Comparison of ENCODE assay signal across 12 cellular contexts in the genomic region with DNA sequence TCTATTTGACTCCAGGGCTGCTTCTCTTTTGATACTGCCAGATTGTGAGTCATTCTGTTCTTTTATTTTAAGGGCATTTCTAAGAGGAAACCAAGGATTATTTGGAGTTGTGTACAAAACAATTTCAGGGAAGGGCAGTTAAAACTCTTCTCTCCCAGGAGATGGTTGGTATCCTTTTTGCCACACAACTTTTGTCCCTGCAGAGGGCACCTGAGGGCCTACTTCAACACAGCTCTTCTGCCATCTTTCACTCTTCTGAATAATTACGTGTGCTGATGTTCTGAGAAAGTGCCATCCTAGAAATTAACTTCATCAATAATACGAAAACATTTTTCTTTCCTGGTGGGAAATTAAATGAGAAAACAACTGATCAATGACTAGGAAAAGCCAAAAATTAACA.
A peak's percentile ranks its signal among the peaks of the same experiment; 100 is the strongest.
DNase-seq lines count a peak whose midpoint lies in the region; FAIRE-seq and TF ChIP-seq lines count a peak whose summit lies in the region.
"Had no signal": no experiment of that assay in that cellular context is flagged by ENCODE, and none has a peak within 500 bp of the region (broad histone marks: within the 10 kb centered on the region; RNA-seq: fewer than 3 reads in every experiment).

No MANE protein-coding gene starts in this region.

- no peak overlapping the region for H3K9ac ChIP-seq in SK-N-SH

- H4K20me1 ChIP-seq in SK-N-SH (ENCODE audit: insufficient read depth) = no peaks in the 10 kb centered on the region

- peak; percentile 29 for DNase-seq in AG20443 (ENCODE audit: low spot score)
- peak; percentile 8 for DNase-seq in GM13977 (ENCODE audit: low spot score)
- DNase-seq in SK-N-SH = no peak
- DNase-seq in glomerular visceral epithelial cell (ENCODE audit: extremely low spot score) = no peak
- no peak for DNase-seq in NCI-H1436 (lab: John Stamatoyannopoulos, UW)
- no peak for DNase-seq in NCI-H2081 treated with DMSO at 0.1 percent for 48 hours (lab: John Stamatoyannopoulos, UW)
- no peak for DNase-seq in amygdala (lab: John Stamatoyannopoulos, UW)
- DNase-seq: activated CD4-positive, CD25-positive, alpha-beta regulatory T cell; NCI-H446 treated with DMSO at 0.1 percent for 48 hours; stimulated activated CD4-positive, alpha-beta T cell treated with anti-CD3 and anti-CD28 coated beads, Interleukin-4, amount 100 ng/mL, for 24 hours; tibial artery had no signal

- peak; percentile 93 for FAIRE-seq in islet of Langerhans (lab: Jason Lieb, UNC)

- no peaks in the 10 kb centered on the region for H3K9me2 ChIP-seq in SK-N-SH

- CTCF ChIA-PET in SK-N-SH (lab: Yijun Ruan, JAX) = no interaction called here

- peak; percentile 32 for TF ChIP-seq CTCF in GM13977 (IDR thresholded peaks at IDR 0.05; ENCODE audit: extremely low read depth, insufficient read depth, missing control alignments)
- TF ChIP-seq CTCF in SK-N-SH (IDR thresholded peaks at IDR 0.05) = peak; percentile 46

- in situ Hi-C loops in GM13977 (cut with MboI; ENCODE audit: low pct_unique_long_range_greater_than_20kb, low sequenced_read_pairs, unreplicated experiment) = no loop called here

- H2AFZ ChIP-seq in SK-N-SH (ENCODE audit: low read depth) = no peak overlapping the region

- no peaks in the 10 kb centered on the region for H3K79me2 ChIP-seq in SK-N-SH (ENCODE audit: insufficient read depth)

- 52% methylated on average over 2 of the region's 2 CpGs for WGBS in SK-N-SH (ENCODE audit: low lambda C conversion rate)

- peaks cover 5% of the 10 kb centered on the region; the same call in 1 of the 2 replicates for H3K27me3 ChIP-seq in SK-N-SH (ENCODE audit: insufficient read depth)
- H3K27me3 ChIP-seq: tibial artery had no signal

- H3K4me3 ChIP-seq in SK-N-SH (ENCODE audit: low read depth in 2 of 2, low read length in 1 of 2) = no peak overlapping the region
- H3K4me3 ChIP-seq: tibial artery had no signal

- TF ChIP-seq EP300 in SK-N-SH (IDR thresholded peaks at IDR 0.05; ENCODE audit: borderline replicate concordance in 1 of 2, low read depth in 1 of 2, low read length in 1 of 2) = no peak

- TF ChIP-seq RAD21 in SK-N-SH (IDR thresholded peaks at IDR 0.05; ENCODE audit: low read length) = peak; percentile 58

- POLR2A ChIA-PET in SK-N-SH (lab: Yijun Ruan, JAX) = no interaction called here

- H3F3A ChIP-seq in SK-N-SH (replicated peaks; ENCODE audit: insufficient read depth) = no peaks in the 10 kb centered on the region

- H3K9me3 ChIP-seq in SK-N-SH = no peaks in the 10 kb centered on the region
- H3K9me3 ChIP-seq: tibial artery had no signal

- peaks cover 0 to 2% of the 10 kb centered on the region in 2 experiments; a peak in 2 of 4 replicates for H3K4me1 ChIP-seq in SK-N-SH (ENCODE audit: control insufficient read depth in 1 of 2, insufficient read depth in 2 of 2, low read depth in 1 of 2, low read length in 1 of 2)
- H3K4me1 ChIP-seq: tibial artery had no signal

- no peak overlapping the region for H3K4me2 ChIP-seq in SK-N-SH

- peak overlapping the region in 1 of 2 experiments; percentile 63; a peak in 2 of 4 replicates for H3K27ac ChIP-seq in SK-N-SH (ENCODE audit: low read depth in 2 of 2, low read length in 1 of 2)
- H3K27ac ChIP-seq: tibial artery had no signal

- no peaks in the 10 kb centered on the region for H3K36me3 ChIP-seq in SK-N-SH (replicated peaks in 1 of 2; ENCODE audit: control insufficient read depth in 1 of 2, insufficient read depth in 2 of 2, low read length in 1 of 2)
- H3K36me3 ChIP-seq: tibial artery had no signal

TF ChIP-seq in SK-N-SH, 30 proteins besides CTCF, POLR2A, EP300 and RAD21:
- TF ChIP-seq TCF12 (IDR thresholded peaks at IDR 0.05) (no peak), SMC3 (IDR thresholded peaks at IDR 0.05; ENCODE audit: low read depth, low read length) (peak; percentile 29; the same call in 1 of the 2 replicates)

Comparison
In these comparisons a context has a peak if more than half of its experiments do, and no peak if none do; other contexts are left out.
1. DNase-seq: peak in AG20443 (single experiment) and GM13977 (single experiment); none in SK-N-SH (single experiment), glomerular visceral epithelial cell (single experiment), NCI-H1436 (single experiment), NCI-H2081 treated with DMSO at 0.1 percent for 48 hours (single experiment) and amygdala (0 of 56).